Comparison of ENCODE assay signal across 29 cellular contexts in genomic region chr1:18651727-18652126, GRCh38. TPM values are rescaled to one million over a fixed set of nuclear protein-coding genes. Genes with fewer than 3 reads are reported as not detected.
DNase-seq lines count a peak whose midpoint lies in the region; ATAC-seq, FAIRE-seq and TF ChIP-seq lines count a peak whose summit lies in the region.
"Had no signal": no experiment of that assay in that cellular context is flagged by ENCODE, and none has a peak within 500 bp of the region (broad histone marks: within the 10 kb centered on the region; RNA-seq: fewer than 3 reads in every experiment).

No MANE protein-coding gene starts in this region.

- no peak overlapping the region for H3K27ac Mint-ChIP-seq in T-cell
- peak overlapping the region in 8 of 10 donors; percentile 28 to 88 (median 80) for H3K27ac Mint-ChIP-seq in naive thymus-derived CD8-positive, alpha-beta T cell
- H3K27ac Mint-ChIP-seq: activated CD8-positive, alpha-beta T cell treated with anti-CD3 and anti-CD28 coated beads for 36 hours; effector memory CD8-positive, alpha-beta T cell had no signal

- no peak for TF ChIP-seq POLR2A in GM12891 (IDR thresholded peaks at IDR 0.05; ENCODE audit: low read depth, low read length)

- H3K4me1 Mint-ChIP-seq in T-cell: peaks cover 54 to 73% (median 60%) of the 10 kb centered on the region in 3 donors
- peaks cover 34 to 85% (median 60%) of the 10 kb centered on the region in 4 donors for H3K4me1 Mint-ChIP-seq in naive thymus-derived CD8-positive, alpha-beta T cell
- H3K4me1 Mint-ChIP-seq: naive B cell had no signal

- ATAC-seq in T-cell (replicated peaks in 1 of 4): peak; percentile 48 to 84 (median 64)
- ATAC-seq in naive thymus-derived CD8-positive, alpha-beta T cell: peak; percentile 77 to 83
- no peak for ATAC-seq in GM18511 (IDR thresholded peaks at IDR 0.05; ENCODE audit: unreplicated experiment)
- ATAC-seq: activated CD8-positive, alpha-beta T cell treated with anti-CD3 and anti-CD28 coated beads for 36 hours; effector memory CD8-positive, alpha-beta T cell; Right ventricle myocardium inferior had no signal

- CTCF ChIA-PET in T-cell (lab: Charles Lee): interaction anchor here in 1 of 2 donors (0.7 kb wide), 1 partner anchor 165 kb away, joined by 3 read pairs; no protein-coding TSS in a partner anchor

- H3K9me3 Mint-ChIP-seq in T-cell: no peaks in the 10 kb centered on the region
- peaks cover 0 to 1% (median 0%) of the 10 kb centered on the region in 9 donors for H3K9me3 Mint-ChIP-seq in naive thymus-derived CD8-positive, alpha-beta T cell
- H3K9me3 Mint-ChIP-seq: activated CD8-positive, alpha-beta T cell treated with anti-CD3 and anti-CD28 coated beads for 36 hours; effector memory CD8-positive, alpha-beta T cell had no signal

- H3K27me3 Mint-ChIP-seq in T-cell: peaks cover 11 to 64% of the 10 kb centered on the region in 2 donors
- H3K27me3 Mint-ChIP-seq in naive thymus-derived CD8-positive, alpha-beta T cell: peaks cover 15 to 46% (median 35%) of the 10 kb centered on the region in 5 donors

- POLR2A ChIA-PET in T-cell (lab: Charles Lee): no interaction called here
- POLR2A ChIA-PET in naive thymus-derived CD8-positive, alpha-beta T cell (lab: Charles Lee): no interaction called here

- H3K36me3 Mint-ChIP-seq in T-cell: no peaks in the 10 kb centered on the region
- H3K36me3 Mint-ChIP-seq in naive thymus-derived CD8-positive, alpha-beta T cell: peaks cover 0 to 3% (median 0%) of the 10 kb centered on the region in 3 donors

- FAIRE-seq in GM12891 (lab: Jason Lieb, UNC): no peak
- FAIRE-seq: D721Med, small intestine had no signal

- DNase-seq in activated CD4-positive, alpha-beta T cell treated with anti-CD3 and anti-CD28 coated beads, Interleukin-2, amount 50 U/mL, for 1 hour: peak; percentile 12
- no peak for DNase-seq in activated CD4-positive, alpha-beta T cell treated with anti-CD3 and anti-CD28 coated beads, Interleukin-2, amount 50 U/mL, for 48 hours
- DNase-seq in GM12891 (ENCODE audit: insufficient read length, low spot score) (no peak), T-cell (peak in 28 of 34 experiments; percentile 9 to 63 (median 33)), NCI-H1694 (lab: John Stamatoyannopoulos, UW) (no peak)
- DNase-seq in naive thymus-derived CD8-positive, alpha-beta T cell: peak in 9 of 10 donors; percentile 7 to 71 (median 45)
- DNase-seq: activated CD8-positive, alpha-beta T cell treated with anti-CD3 and anti-CD28 coated beads for 36 hours; effector memory CD8-positive, alpha-beta T cell; foreskin melanocyte; GM23248; left ventricle myocardium inferior; MV-4-11; naive B cell; NCI-H187; NCI-H2227 treated with DMSO at 0.1 percent for 48 hours; NCI-H774; retina; small intestine; stimulated activated CD4-positive, alpha-beta T cell treated with anti-CD3 and anti-CD28 coated beads, Interleukin-1b, Interleukin-23, amount 100 ng/mL, for 48 hours; T-helper 9 cell; WERI-Rb-1 had no signal

- peak overlapping the region in 2 of 3 donors; percentile 14 to 65 for H3K4me3 Mint-ChIP-seq in T-cell
- H3K4me3 Mint-ChIP-seq in naive thymus-derived CD8-positive, alpha-beta T cell: peak overlapping the region; percentile 47 to 82 (median 72)
- H3K4me3 Mint-ChIP-seq: activated CD8-positive, alpha-beta T cell treated with anti-CD3 and anti-CD28 coated beads for 36 hours; effector memory CD8-positive, alpha-beta T cell; naive B cell had no signal

TF ChIP-seq in GM12891, 5 proteins besides CTCF, POLR2A, EP300 and RAD21:
- TF ChIP-seq SPI1 (IDR thresholded peaks at IDR 0.05; ENCODE audit: low read depth, low read length) (peak; percentile 54), TAF1 (IDR thresholded peaks at IDR 0.05; ENCODE audit: low read depth, low read length) (no peak)

RNA-seq across cellular contexts. Expression of gene PAX7, which starts 21.1 kb away (rescaled TPM):
- 0.01 TPM for polyA plus RNA-seq in GM12891 (2012; ENCODE audit: low read depth, missing spikeins)
- total RNA-seq in T-cell: not detected
- total RNA-seq in naive thymus-derived CD8-positive, alpha-beta T cell: not detected
- polyA plus RNA-seq in naive thymus-derived CD8-positive, alpha-beta T cell: not detected
- total RNA-seq: activated CD8-positive, alpha-beta T cell treated with anti-CD3 and anti-CD28 coated beads for 36 hours; esophagus muscularis mucosa; GM23248; HT1080; left ventricle myocardium inferior; osteocyte; Right ventricle myocardium inferior; subcutaneous adipose tissue had no signal
- polyA plus RNA-seq: GM23248, urinary bladder had no signal

Comparison
In these comparisons a context has a peak if more than half of its experiments do, and no peak if none do; other contexts are left out.
1. DNase-seq: peak in activated CD4-positive, alpha-beta T cell treated with anti-CD3 and anti-CD28 coated beads, Interleukin-2, amount 50 U/mL, for 1 hour (single experiment), T-cell (28 of 34) and naive thymus-derived CD8-positive, alpha-beta T cell (9 of 10); none in activated CD4-positive, alpha-beta T cell treated with anti-CD3 and anti-CD28 coated beads, Interleukin-2, amount 50 U/mL, for 48 hours (0 of 2), GM12891 (single experiment) and NCI-H1694 (single experiment).
2. H3K27ac Mint-ChIP-seq: peak in naive thymus-derived CD8-positive, alpha-beta T cell (8 of 10); none in T-cell (0 of 2).